ENCODE assay signal across 19 cellular contexts in the genomic region with DNA sequence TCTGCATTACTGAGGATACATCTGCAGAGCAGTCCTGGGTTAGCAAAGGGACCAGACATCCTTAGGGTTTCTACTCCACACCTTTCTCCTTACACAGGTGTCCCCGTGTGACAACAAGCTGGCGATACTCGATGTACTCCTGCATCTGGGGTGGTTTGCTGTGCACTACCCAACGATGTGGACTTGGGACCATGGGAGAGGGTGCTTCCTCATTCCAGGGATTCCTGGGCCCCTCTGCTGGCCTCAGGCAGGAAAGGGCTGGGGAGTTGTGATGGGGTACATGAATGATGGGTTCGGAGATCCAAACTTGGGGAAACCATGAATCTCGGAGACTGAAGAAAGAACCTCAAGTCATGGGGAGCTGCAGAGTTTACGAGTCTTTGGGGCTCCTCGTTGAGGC.
A peak's percentile ranks its signal among the peaks of the same experiment; 100 is the strongest.
DNase-seq lines count a peak whose midpoint lies in the region; ATAC-seq, FAIRE-seq and TF ChIP-seq lines count a peak whose summit lies in the region.
"Had no signal": no experiment of that assay in that cellular context is flagged by ENCODE, and none has a peak within 500 bp of the region (broad histone marks: within the 10 kb centered on the region; RNA-seq: fewer than 3 reads in every experiment).

No MANE protein-coding gene starts in this region.

- no peak for ATAC-seq in left cardiac atrium
- ATAC-seq: A549, GM23338 had no signal

- H2BK12ac ChIP-seq in H1 (ENCODE audit: low read depth, low read length) (peak overlapping the region; percentile 51; the same call in 1 of the 2 replicates), neuronal stem cell (ENCODE audit: low read length) (no peak overlapping the region)

- peak overlapping the region; percentile 57 for H2BK20ac ChIP-seq in H1 (ENCODE audit: low read length)

- no peaks in the 10 kb centered on the region for H3K79me2 ChIP-seq in H1 (ENCODE audit: control insufficient read depth in 1 of 2, insufficient read depth in 2 of 2, low read length in 2 of 2)

- intact Hi-C loops in left cardiac atrium (cut with DNase I), result no loop called here

- H3K79me1 ChIP-seq in H1 (ENCODE audit: low read depth, low read length) (no peaks in the 10 kb centered on the region), neuronal stem cell (ENCODE audit: low read depth, low read length) (no peaks in the 10 kb centered on the region)

- H3K36me3 ChIP-seq in right atrium auricular region (no peaks in the 10 kb centered on the region), H1 (ENCODE audit: control insufficient read depth in 2 of 4, insufficient read depth in 4 of 4, low read length in 3 of 4) (no peaks in the 10 kb centered on the region), neuronal stem cell (replicated peaks in 1 of 2; ENCODE audit: control insufficient read depth in 2 of 2, insufficient read depth in 2 of 2, low read length in 2 of 2) (no peaks in the 10 kb centered on the region), Peyer's patch (no peaks in the 10 kb centered on the region)

- H2BK120ac ChIP-seq in H1 (replicated peaks; ENCODE audit: low read depth, low read length) (no peak overlapping the region), neuronal stem cell (ENCODE audit: low read depth, low read length) (no peak overlapping the region)

- DNase-seq in right atrium auricular region (ENCODE audit: low spot score) (peak; percentile 42), left cardiac atrium (no peak), H1 (ENCODE audit: low read depth in 1 of 2, low spot score in 2 of 2) (peak in 1 of 2 experiments; percentile 43), neuronal stem cell (ENCODE audit: low spot score) (no peak), NCI-H446 treated with DMSO at 0.1 percent for 48 hours (lab: John Stamatoyannopoulos, UW) (no peak), HCEC 1CT (no peak), Peyer's patch (no peak)
- DNase-seq: AML-193; Caco-2; CD4-positive, alpha-beta T cell; DMS153; DMS79; GF-D8; H7 had no signal

- H4K5ac ChIP-seq in H1 (ENCODE audit: insufficient read length, low read depth, low read length), result no peak overlapping the region

- H2BK5ac ChIP-seq in H1 (ENCODE audit: low read depth, low read length) (peak overlapping the region; percentile 50; the same call in 1 of the 2 replicates), neuronal stem cell (ENCODE audit: low read length) (no peak overlapping the region)

- H2BK15ac ChIP-seq in H1 (ENCODE audit: low read length), result 0 out of 2 replicates have a peak overlapping the region, but pooled peaks have one; percentile 40
- no peak overlapping the region for H2BK15ac ChIP-seq in neuronal stem cell (ENCODE audit: low read length)

- TF ChIP-seq EP300 in H1 (IDR thresholded peaks at IDR 0.05; ENCODE audit: borderline replicate concordance in 1 of 2, low read depth in 2 of 2, low read length in 2 of 2), result no peak

- H3K23ac ChIP-seq in H1 (ENCODE audit: insufficient read length) (no peak overlapping the region), neuronal stem cell (ENCODE audit: low read depth, low read length, poor library complexity) (no peak overlapping the region)

- H3K18ac ChIP-seq in H1 (ENCODE audit: extremely low read depth, low read length), result 0 out of 2 replicates have a peak overlapping the region, but pooled peaks have one; percentile 53
- peak overlapping the region; percentile 73 for H3K18ac ChIP-seq in neuronal stem cell (ENCODE audit: low read length)

- H3K9me3 ChIP-seq in right atrium auricular region (peaks cover 0 to 6% of the 10 kb centered on the region in 2 donors), H1 (ENCODE audit: insufficient read depth in 2 of 2, low read depth in 1 of 2, low read length in 1 of 2) (peaks cover 0 to 13% of the 10 kb centered on the region in 2 experiments; a peak in 2 of 4 replicates), neuronal stem cell (replicated peaks in 1 of 2; ENCODE audit: control insufficient read depth in 2 of 2, insufficient read depth in 1 of 2, low read depth in 1 of 2, low read length in 2 of 2) (no peaks in the 10 kb centered on the region), Peyer's patch (peaks cover 0 to 5% (median 0%) of the 10 kb centered on the region in 4 donors)

- H3K14ac ChIP-seq in H1 (ENCODE audit: insufficient read length) (no peak overlapping the region), neuronal stem cell (ENCODE audit: low read length) (no peak overlapping the region)

- no peak for FAIRE-seq in H1 (lab: Jason Lieb, UNC)
- FAIRE-seq: A549, HTR-8/SVneo had no signal

- no peak overlapping the region for H3K4ac ChIP-seq in H1 (replicated peaks; ENCODE audit: insufficient read length, low read depth, low read length)
- H3K4ac ChIP-seq in neuronal stem cell (ENCODE audit: low read length), result no peak overlapping the region

- no peak for TF ChIP-seq RAD21 in H1 (IDR thresholded peaks at IDR 0.05 in 1 of 2, conservative IDR thresholded peaks at IDR 0.05 in 1 of 2; ENCODE audit: low read depth in 2 of 2, low read length in 2 of 2)

- no peaks in the 10 kb centered on the region for H3K4me1 ChIP-seq in right atrium auricular region
- peaks cover 0 to 6% (median 3%) of the 10 kb centered on the region in 4 experiments; a peak in 4 of 7 replicates for H3K4me1 ChIP-seq in H1 (replicated peaks in 1 of 4; ENCODE audit: control insufficient read depth in 3 of 4, insufficient read depth in 4 of 4, low read length in 3 of 4)
- H3K4me1 ChIP-seq in neuronal stem cell (ENCODE audit: control insufficient read depth in 2 of 2, insufficient read depth in 1 of 2, low read depth in 1 of 2, low read length in 2 of 2), result no peaks in the 10 kb centered on the region
- H3K4me1 ChIP-seq in Peyer's patch, result no peaks in the 10 kb centered on the region
- H3K4me1 ChIP-seq: A549, Caco-2 had no signal

- no peak for TF ChIP-seq CTCF in right atrium auricular region (IDR thresholded peaks at IDR 0.05)
- no peak for TF ChIP-seq CTCF in H1 (IDR thresholded peaks at IDR 0.05; ENCODE audit: control extremely low read depth in 1 of 3, insufficient read depth in 1 of 3, low read depth in 1 of 3, low read length in 3 of 3)
- TF ChIP-seq CTCF in Peyer's patch (IDR thresholded peaks at IDR 0.05), result no peak

- no peak overlapping the region for H3K27ac ChIP-seq in right atrium auricular region
- no peak overlapping the region for H3K27ac ChIP-seq in H1 (ENCODE audit: low read depth, low read length)
- no peak overlapping the region for H3K27ac ChIP-seq in neuronal stem cell (replicated peaks; ENCODE audit: low read length)
- H3K27ac ChIP-seq in Peyer's patch, result no peak overlapping the region
- H3K27ac ChIP-seq: 22Rv1, A549, C4-2B had no signal

- TF ChIP-seq POLR2A in H1 (IDR thresholded peaks at IDR 0.05; ENCODE audit: control extremely low read depth in 1 of 2, low read depth in 2 of 2, low read length in 2 of 2), result no peak
- TF ChIP-seq POLR2A in Peyer's patch (IDR thresholded peaks at IDR 0.05), result no peak

- CTCF ChIA-PET in H1 (lab: Charles Lee; ENCODE audit: partially characterized antibody), result interaction anchor here (0.7 to 1.2 kb wide), 3 partner anchors 16 to 123 kb away, joined by 3 to 4 read pairs (median 3); no protein-coding TSS in a partner anchor

- H2AFZ ChIP-seq in H1 (ENCODE audit: low read length), result no peak overlapping the region
- H2AFZ ChIP-seq in neuronal stem cell (ENCODE audit: low read length), result no peak overlapping the region
- H2AFZ ChIP-seq: GM23338 had no signal

- H3K56ac ChIP-seq in H1 (replicated peaks; ENCODE audit: insufficient read length, low read depth, low read length), result no peak overlapping the region

- POLR2A ChIA-PET in H1 (lab: Charles Lee; ENCODE audit: partially characterized antibody), result no interaction called here

- H4K91ac ChIP-seq in H1 (replicated peaks; ENCODE audit: insufficient read length, low read length), result no peak overlapping the region
- H4K91ac ChIP-seq in neuronal stem cell (ENCODE audit: low read depth, low read length, poor library complexity), result no peak overlapping the region

- no peak overlapping the region for H4K8ac ChIP-seq in H1 (ENCODE audit: extremely low read depth, insufficient read depth, low read length)
- H4K8ac ChIP-seq in neuronal stem cell (ENCODE audit: low read depth, low read length), result no peak overlapping the region

- no peaks in the 10 kb centered on the region for H3K27me3 ChIP-seq in right atrium auricular region
- no peaks in the 10 kb centered on the region for H3K27me3 ChIP-seq in H1 (replicated peaks in 1 of 4; ENCODE audit: control insufficient read depth in 3 of 4, extremely low read depth in 1 of 4, insufficient read depth in 3 of 4, low read length in 3 of 4)
- no peaks in the 10 kb centered on the region for H3K27me3 ChIP-seq in neuronal stem cell (ENCODE audit: control insufficient read depth in 3 of 3, insufficient read depth in 3 of 3, low read depth in 1 of 3, low read length in 3 of 3)
- H3K27me3 ChIP-seq in Peyer's patch, result no peaks in the 10 kb centered on the region

- WGBS in H1 (ENCODE audit: extremely low coverage in 1 of 2, insufficient coverage in 1 of 2, insufficient read length in 1 of 2, insufficient replicate concordance in 2 of 2, low coverage in 1 of 2, low lambda C conversion rate in 2 of 2, missing lambda C conversion rate in 1 of 2), 2 experiments, result 82% methylated on average over 8 of the region's 8 CpGs; no CpG with 5 or more reads in 1 of the 2 experiments
- WGBS in neuronal stem cell (ENCODE audit: extremely low coverage in 2 of 2, insufficient read length in 2 of 2, insufficient replicate concordance in 1 of 2), 2 donors, result no CpG with 5 or more reads among the region's 8 CpGs

- H3K9ac ChIP-seq in H1 (replicated peaks in 1 of 4; ENCODE audit: extremely low read depth in 1 of 4, low read depth in 3 of 4, low read length in 3 of 4) (no peak overlapping the region), neuronal stem cell (ENCODE audit: low read depth, low read length, poor library complexity) (no peak overlapping the region)

- no peak overlapping the region for H3K4me3 ChIP-seq in right atrium auricular region
- H3K4me3 ChIP-seq in H1 (ENCODE audit: extremely low read depth in 1 of 4, insufficient read depth in 2 of 4, low read depth in 3 of 4, low read length in 4 of 4), result no peak overlapping the region
- H3K4me3 ChIP-seq in neuronal stem cell (ENCODE audit: low read length in 2 of 2), result no peak overlapping the region
- H3K4me3 ChIP-seq in Peyer's patch, result no peak overlapping the region
- H3K4me3 ChIP-seq: A549, GM23338 had no signal

- H3K4me2 ChIP-seq in H1 (ENCODE audit: insufficient read depth in 1 of 2, low read depth in 2 of 2, low read length in 2 of 2) (0 out of 4 replicates have a peak overlapping the region, but pooled peaks of 1 of the 2 experiments have one; percentile 5), neuronal stem cell (ENCODE audit: insufficient read depth, low read length, poor library complexity, severe bottlenecking) (no peak overlapping the region)
- H3K4me2 ChIP-seq: A549, GM23338 had no signal

- H4K20me1 ChIP-seq in H1 (replicated peaks in 1 of 2; ENCODE audit: control insufficient read depth in 1 of 2, insufficient read depth in 2 of 2, low read length in 2 of 2), result no peaks in the 10 kb centered on the region

- H2AK5ac ChIP-seq in H1 (ENCODE audit: low read depth, low read length) (peak overlapping the region; percentile 69; the same call in 1 of the 2 replicates), neuronal stem cell (ENCODE audit: low read depth, low read length) (no peak overlapping the region)

- no peaks in the 10 kb centered on the region for H3K23me2 ChIP-seq in H1 (ENCODE audit: low read depth, low read length)

TF ChIP-seq in H1, 55 proteins besides CTCF, POLR2A, EP300 and RAD21:
- peak; percentile 76; the same call in 1 of the 2 replicates for TF ChIP-seq TEAD4 (IDR thresholded peaks at IDR 0.05; ENCODE audit: low read depth, low read length)
- no peak for TF ChIP-seq BRCA1 (IDR thresholded peaks at IDR 0.05; ENCODE audit: low read depth, low read length)
TF ChIP-seq in H1: peak in this region for 1.
